ENCODE assay signal across 15 cellular contexts in the genomic region with DNA sequence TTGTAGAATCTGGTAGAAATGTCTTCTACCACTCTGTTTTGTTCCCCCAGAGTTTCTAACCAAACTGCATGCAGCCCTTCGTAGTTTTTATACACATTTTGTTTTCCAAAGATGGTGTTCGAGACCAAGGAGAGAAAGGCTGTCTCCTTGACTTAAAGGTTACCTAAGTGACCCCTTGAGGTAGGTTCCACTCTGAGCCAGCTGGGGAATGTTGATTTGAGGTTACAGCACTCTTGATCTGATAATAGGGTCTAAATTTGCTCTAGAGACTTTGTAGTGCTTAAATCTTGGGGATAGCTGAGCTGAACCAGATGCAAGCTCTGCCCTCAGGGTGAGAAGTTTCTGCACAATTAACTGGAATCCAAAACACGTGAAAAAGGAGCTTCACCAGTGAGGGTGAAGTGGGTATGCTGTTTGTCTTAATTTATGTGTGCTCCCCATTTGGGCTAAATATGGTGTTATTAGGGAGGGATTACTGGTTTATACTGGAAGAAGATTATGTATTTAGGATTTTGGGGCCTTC. TPM values are rescaled to one million over a fixed set of nuclear protein-coding genes. Genes with fewer than 3 reads are reported as not detected.
DNase-seq lines count a peak whose midpoint lies in the region; ATAC-seq and TF ChIP-seq lines count a peak whose summit lies in the region.
"Had no signal": no experiment of that assay in that cellular context is flagged by ENCODE, and none has a peak within 500 bp of the region (broad histone marks: within the 10 kb centered on the region; RNA-seq: fewer than 3 reads in every experiment).

No MANE protein-coding gene starts in this region.

- H3K4me1 Mint-ChIP-seq in T-helper 1 cell treated with Interleukin-12 subunit alpha and Interleukin-12 subunit beta and Interleukin-4 antibody, amounts not matched to agents 30 μg/mL and 1 μg/mL, for 36 hours (ENCODE audit: low read depth), result peaks cover 46% of the 10 kb centered on the region
- H3K4me1 Mint-ChIP-seq in endodermal cell (peaks cover 47% of the 10 kb centered on the region), progenitor cell of endocrine pancreas (ENCODE audit: low read depth) (peaks cover 51% of the 10 kb centered on the region)

- H3K9ac ChIP-seq in SK-N-MC (ENCODE audit: insufficient read length), result no peak overlapping the region
- no peak overlapping the region for H3K9ac ChIP-seq in endodermal cell (ENCODE audit: extremely low read depth, low read length, poor library complexity, severe bottlenecking)

- H3K36me3 Mint-ChIP-seq in T-helper 1 cell treated with Interleukin-12 subunit alpha and Interleukin-12 subunit beta and Interleukin-4 antibody, amounts not matched to agents 30 μg/mL and 1 μg/mL, for 36 hours (ENCODE audit: low read depth), result peaks cover 23% of the 10 kb centered on the region
- peaks cover 18% of the 10 kb centered on the region for H3K36me3 Mint-ChIP-seq in endodermal cell (ENCODE audit: low read depth)
- peaks cover 3% of the 10 kb centered on the region for H3K36me3 Mint-ChIP-seq in progenitor cell of endocrine pancreas (ENCODE audit: insufficient read depth)

- H3K9me3 Mint-ChIP-seq in T-helper 1 cell treated with Interleukin-12 subunit alpha and Interleukin-12 subunit beta and Interleukin-4 antibody, amounts not matched to agents 30 μg/mL and 1 μg/mL, for 36 hours, result no peaks in the 10 kb centered on the region
- H3K9me3 Mint-ChIP-seq in endodermal cell, result no peaks in the 10 kb centered on the region
- H3K9me3 Mint-ChIP-seq in progenitor cell of endocrine pancreas (ENCODE audit: low read depth), result no peaks in the 10 kb centered on the region

- H3K36me3 ChIP-seq in SK-N-MC (ENCODE audit: insufficient read depth, low read length), result peaks cover 29% of the 10 kb centered on the region
- H3K36me3 ChIP-seq in endodermal cell (ENCODE audit: control insufficient read depth, insufficient read depth, low read length), result peaks cover 40% of the 10 kb centered on the region

- DNase-seq in T-helper 1 cell, result no peak
- DNase-seq in SK-N-MC (ENCODE audit: low read depth, low spot score), result no peak
- DNase-seq in endodermal cell, result no peak
- no peak for DNase-seq in progenitor cell of endocrine pancreas (ENCODE audit: low spot score, unreplicated experiment)
- DNase-seq in DMS53 treated with DMSO at 0.1 percent for 48 hours (lab: John Stamatoyannopoulos, UW; ENCODE audit: unreplicated experiment), result no peak
- no peak for DNase-seq in activated gamma-delta T cell (lab: John Stamatoyannopoulos, UW)
- DNase-seq: 8988T, DMS53, NCI-H1092 treated with DMSO at 0.1 percent for 48 hours, NCI-H526, occipital lobe had no signal

- H3K9me3 ChIP-seq in SK-N-MC (ENCODE audit: low read depth, low read length) (no peaks in the 10 kb centered on the region), endodermal cell (ENCODE audit: control insufficient read depth, low read length) (no peaks in the 10 kb centered on the region)
- H3K9me3 ChIP-seq: esophagus muscularis mucosa had no signal

- TF ChIP-seq CTCF in endodermal cell (conservative IDR thresholded peaks at IDR 0.05) (no peak), progenitor cell of endocrine pancreas (IDR thresholded peaks at IDR 0.05; ENCODE audit: unreplicated experiment) (no peak)

- ATAC-seq in HG02885 (IDR thresholded peaks at IDR 0.05; ENCODE audit: poor library complexity, unreplicated experiment), result no peak

- H3K4me1 ChIP-seq in endodermal cell (ENCODE audit: control insufficient read depth, insufficient read depth, low read length), result peaks cover 12% of the 10 kb centered on the region

- H3K4me3 ChIP-seq in SK-N-MC, result peak overlapping the region; percentile 44; the same call in 1 of the 2 replicates
- peak overlapping the region; percentile 91 for H3K4me3 ChIP-seq in endodermal cell (ENCODE audit: low read length)
- H3K4me3 ChIP-seq: esophagus muscularis mucosa had no signal

- WGBS in endodermal cell (ENCODE audit: insufficient coverage in 1 of 2, insufficient read length in 1 of 2), 2 experiments, result 93 to 95% methylated on average over 3 of the region's 3 CpGs

- H3K4me3 Mint-ChIP-seq in T-helper 1 cell treated with Interleukin-12 subunit alpha and Interleukin-12 subunit beta and Interleukin-4 antibody, amounts not matched to agents 30 μg/mL and 1 μg/mL, for 36 hours, result no peak overlapping the region
- H3K4me3 Mint-ChIP-seq in endodermal cell (peak overlapping the region; percentile 6), progenitor cell of endocrine pancreas (ENCODE audit: low read depth) (peak overlapping the region; percentile 63)

- H3K27ac ChIP-seq in SK-N-MC (peak overlapping the region; percentile 23; the same call in 1 of the 2 replicates), endodermal cell (ENCODE audit: low read depth, low read length) (no peak overlapping the region)
- H3K27ac ChIP-seq: HL-60 had no signal

- H3K27ac Mint-ChIP-seq in T-helper 1 cell treated with Interleukin-12 subunit alpha and Interleukin-12 subunit beta and Interleukin-4 antibody, amounts not matched to agents 30 μg/mL and 1 μg/mL, for 36 hours, result peak overlapping the region; percentile 8
- H3K27ac Mint-ChIP-seq in endodermal cell (peak overlapping the region; percentile 76), progenitor cell of endocrine pancreas (peak overlapping the region; percentile 37)

- no peaks in the 10 kb centered on the region for H3K27me3 Mint-ChIP-seq in T-helper 1 cell treated with Interleukin-12 subunit alpha and Interleukin-12 subunit beta and Interleukin-4 antibody, amounts not matched to agents 30 μg/mL and 1 μg/mL, for 36 hours (ENCODE audit: low read depth)
- H3K27me3 Mint-ChIP-seq in endodermal cell (ENCODE audit: insufficient read depth) (no peaks in the 10 kb centered on the region), progenitor cell of endocrine pancreas (no peaks in the 10 kb centered on the region)

- H3K27me3 ChIP-seq in endodermal cell (ENCODE audit: control insufficient read depth, insufficient read depth, low read length, poor library complexity, severe bottlenecking), result no peaks in the 10 kb centered on the region
- H3K27me3 ChIP-seq: esophagus muscularis mucosa had no signal

RNA-seq across cellular contexts. Expression of gene TMBIM6, which starts 3.1 kb away (rescaled TPM):
- total RNA-seq in endodermal cell (100 to 1,000 TPM; 426 to 455 TPM), progenitor cell of endocrine pancreas (442 and 449 TPM in 2 replicates)
- 396 TPM for polyA plus RNA-seq in endodermal cell (2013, experiment 1 of 2)
- polyA plus RNA-seq in endodermal cell (2013, experiment 2 of 2), result 348 TPM

RNA-seq across cellular contexts. Expression of gene FMNL3, which starts 37.2 kb away (rescaled TPM):
- total RNA-seq in endodermal cell (10 to 100 TPM; 22.4 to 23.5 TPM), progenitor cell of endocrine pancreas (10.8 and 11.9 TPM in 2 replicates)
- 14.2 TPM for polyA plus RNA-seq in endodermal cell (2013, experiment 1 of 2)
- polyA plus RNA-seq in endodermal cell (2013, experiment 2 of 2), result 15.9 TPM

Comparison
In these comparisons a context has a peak if more than half of its experiments do, and no peak if none do; other contexts are left out.
1. H3K27ac Mint-ChIP-seq: peak in every context shown above with its lines; median percentile 76 in endodermal cell; 37 in progenitor cell of endocrine pancreas; 8 in T-helper 1 cell treated with Interleukin-12 subunit alpha and Interleukin-12 subunit beta and Interleukin-4 antibody, amounts not matched to agents 30 μg/mL and 1 μg/mL, for 36 hours.